Comparison of ENCODE assay signal across 8 cellular contexts in genomic region chr22:29030016-29030617, GRCh38. TPM values are rescaled to one million over a fixed set of nuclear protein-coding genes. Genes with fewer than 3 reads are reported as not detected.
DNase-seq lines count a peak whose midpoint lies in the region; ATAC-seq, FAIRE-seq and TF ChIP-seq lines count a peak whose summit lies in the region.

No MANE protein-coding gene starts in this region.

- intact Hi-C loops in ascending aorta (cut with DNase I): loop anchor here (1.0 to 5.0 kb wide), 4 partner anchors 21 to 115 kb away; no protein-coding TSS in a partner anchor

- H3K9me3 ChIP-seq in ascending aorta: no peaks in the 10 kb centered on the region
- H3K9me3 ChIP-seq in subcutaneous abdominal adipose tissue (ENCODE audit: control insufficient read depth in 5 of 5, low read length in 5 of 5): no peaks in the 10 kb centered on the region

- no peak for ATAC-seq in GM19397 (IDR thresholded peaks at IDR 0.05; ENCODE audit: unreplicated experiment)

- H3K27ac ChIP-seq in ascending aorta (peak overlapping the region; percentile 92 to 97), subcutaneous abdominal adipose tissue (ENCODE audit: low read depth, low read length) (no peak overlapping the region)

- TF ChIP-seq CTCF in ascending aorta (IDR thresholded peaks at IDR 0.05): no peak
- no peak for TF ChIP-seq CTCF in GM13976 (IDR thresholded peaks at IDR 0.05; ENCODE audit: borderline replicate concordance, control extremely low read depth, extremely low read depth, insufficient read depth, missing control alignments)

- in situ Hi-C loops in GM13976 (cut with MboI; ENCODE audit: low sequenced_read_pairs, unreplicated experiment): loop anchor here (10.0 kb wide), 1 partner anchor 425 kb away; no protein-coding TSS in a partner anchor

- H3K36me3 ChIP-seq in ascending aorta (no peaks in the 10 kb centered on the region), subcutaneous abdominal adipose tissue (ENCODE audit: control insufficient read depth in 5 of 5, insufficient read depth in 5 of 5, low read length in 5 of 5) (no peaks in the 10 kb centered on the region)

- H3K4me1 ChIP-seq in ascending aorta (peaks cover 16 to 29% of the 10 kb centered on the region in 2 donors), subcutaneous abdominal adipose tissue (ENCODE audit: control insufficient read depth in 5 of 5, insufficient read depth in 5 of 5, low read length in 5 of 5) (peaks cover 0 to 22% (median 20%) of the 10 kb centered on the region in 5 donors)

- H3K27me3 ChIP-seq in ascending aorta: no peaks in the 10 kb centered on the region
- H3K27me3 ChIP-seq in subcutaneous abdominal adipose tissue (ENCODE audit: control insufficient read depth in 5 of 5, insufficient read depth in 4 of 5, low read length in 5 of 5): no peaks in the 10 kb centered on the region

- peak overlapping the region; percentile 57 for H3K4me3 ChIP-seq in ascending aorta
- H3K4me3 ChIP-seq in subcutaneous abdominal adipose tissue (ENCODE audit: low read depth in 1 of 5, low read length in 5 of 5): peak overlapping the region in 4 of 5 donors; percentile 25 to 51 (median 44)

- peak; percentile 21 for DNase-seq in DMS53 (lab: John Stamatoyannopoulos, UW)
- no peak for DNase-seq in DMS53 treated with DMSO at 0.1 percent for 48 hours (lab: John Stamatoyannopoulos, UW; ENCODE audit: unreplicated experiment)
- DNase-seq in ascending aorta (ENCODE audit: low spot score in 2 of 2): no peak
- DNase-seq in kidney glomerular epithelial cell (lab: John Stamatoyannopoulos, UW): peak; percentile 72
- no peak for DNase-seq in GM13976 (ENCODE audit: low spot score)
- no peak for DNase-seq in GM19239 (ENCODE audit: insufficient read length, low spot score)

- FAIRE-seq in GM19239 (lab: Jason Lieb, UNC): no peak

- peak overlapping the region in 2 of 5 donors; percentile 16 to 26 for H3K9ac ChIP-seq in subcutaneous abdominal adipose tissue (ENCODE audit: low read length in 5 of 5)

RNA-seq across cellular contexts. Expression of gene C22orf31, which starts 31.5 kb away (rescaled TPM):
- not detected for total RNA-seq in ascending aorta

RNA-seq across cellular contexts. Expression of gene KREMEN1, which starts 42.7 kb away (rescaled TPM):
- 10.7 TPM for total RNA-seq in ascending aorta

Comparison
In these comparisons a context has a peak if more than half of its experiments do, and no peak if none do; other contexts are left out.
1. DNase-seq: peak in DMS53 (single experiment) and kidney glomerular epithelial cell (single experiment); none in DMS53 treated with DMSO at 0.1 percent for 48 hours (single experiment), ascending aorta (0 of 2), GM13976 (single experiment) and GM19239 (single experiment).